18 cellular contexts compared by ENCODE assay signal in genomic region chr6:48183816-48184215, GRCh38.
"Had no signal": no experiment of that assay in that cellular context is flagged by ENCODE, and none has a peak within 500 bp of the region (broad histone marks: within the 10 kb centered on the region; RNA-seq: fewer than 3 reads in every experiment).

No MANE protein-coding gene starts in this region.

- H3K9me3 ChIP-seq: adrenal gland, ascending aorta, esophagus muscularis mucosa, heart left ventricle, tibial nerve had no signal

- DNase-seq: activated B cell treated with CpG ODN at 0.5 μM for 24 hours; activated CD4-positive, alpha-beta T cell treated with anti-CD3 and anti-CD28 coated beads for 4 hours; activated CD4-positive, alpha-beta T cell treated with anti-CD3 and anti-CD28 coated beads, Interleukin-2, amount 50 U/mL, for 4 hours; activated effector memory CD4-positive, alpha-beta T cell treated with Interleukin-2 at 50 U/mL for 16 hours; activated naive CD4-positive, alpha-beta T cell treated with Interleukin-2 at 50 U/mL for 16 hours; activated T-cell treated with anti-CD3 and anti-CD28 coated beads for 4 hours; adrenal gland; central memory CD4-positive, alpha-beta T cell; effector CD4-positive, alpha-beta T cell; heart left ventricle; posterior cingulate gyrus; right cardiac atrium; stimulated activated CD4-positive, alpha-beta T cell treated with anti-CD3 and anti-CD28 coated beads, Interleukin-2, amount 100 ng/mL, for 48 hours; stimulated activated naive CD4-positive, alpha-beta T cell treated with Interleukin-2 at 50 U/mL for 16 hours; T-helper 1 cell had no signal

- H3K4me1 ChIP-seq: adrenal gland, ascending aorta, esophagus muscularis mucosa, heart left ventricle, tibial nerve had no signal

- H3K27me3 ChIP-seq: adrenal gland, ascending aorta, esophagus muscularis mucosa, heart left ventricle, tibial nerve had no signal

- H3K4me3 ChIP-seq: adrenal gland, ascending aorta, esophagus muscularis mucosa, heart left ventricle, tibial nerve had no signal

- ATAC-seq: heart left ventricle, right cardiac atrium had no signal

- H3K27ac ChIP-seq: adrenal gland, ascending aorta, esophagus muscularis mucosa, heart left ventricle, tibial nerve had no signal

- H3K36me3 ChIP-seq: adrenal gland, ascending aorta, esophagus muscularis mucosa, heart left ventricle, tibial nerve had no signal
